ENCODE assay signal across 1 cellular context in the genomic region with DNA sequence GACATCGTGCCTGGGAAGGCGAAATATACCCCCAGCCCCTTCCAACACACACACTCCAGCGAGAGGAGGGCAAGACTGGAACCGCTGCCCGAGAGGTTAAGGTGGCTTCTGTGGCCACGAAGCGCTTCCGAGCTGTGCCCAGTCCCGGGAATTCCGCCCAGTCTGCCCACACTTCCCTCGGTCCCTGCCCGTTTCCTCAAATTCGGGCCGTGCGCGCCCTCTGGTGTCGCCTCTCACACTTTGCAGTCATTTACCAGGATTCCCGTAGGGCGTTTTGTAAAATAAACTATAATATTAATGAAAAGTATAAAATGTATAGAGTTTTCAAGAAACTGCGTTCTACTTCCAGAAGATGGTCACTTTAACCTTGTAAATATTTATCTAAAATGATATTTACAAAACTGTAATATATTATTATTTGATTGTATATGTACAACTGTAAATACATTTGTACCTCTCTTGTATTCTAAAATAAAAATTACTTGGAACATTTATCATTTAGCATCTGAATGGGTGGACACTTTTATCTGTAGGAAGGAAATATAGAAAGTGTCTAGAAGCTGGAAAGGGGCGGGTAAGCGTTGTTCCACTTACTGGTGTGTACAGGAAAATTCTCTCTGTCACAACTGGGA.
TF ChIP-seq lines count a peak whose summit lies in the region.

No MANE protein-coding gene starts in this region.

TF ChIP-seq in GM12878, 131 proteins besides CTCF, POLR2A, EP300 and RAD21 (continued from another document):
- TF ChIP-seq SPI1 (IDR thresholded peaks at IDR 0.05; ENCODE audit: borderline replicate concordance, insufficient read depth, low read depth, low read length) (peak; percentile 14; the same call in 1 of the 2 replicates), RUNX3 (IDR thresholded peaks at IDR 0.05; ENCODE audit: low read length) (no peak), SMC3 (IDR thresholded peaks at IDR 0.05; ENCODE audit: borderline replicate concordance, low read length) (peak; percentile 84), IKZF2 (IDR thresholded peaks at IDR 0.05) (peak in 1 of 2 experiments; percentile 42; a peak in 1 of 4 replicates), SIN3A (IDR thresholded peaks at IDR 0.05; ENCODE audit: low read depth, low read length) (no peak), SMAD5 (IDR thresholded peaks at IDR 0.05; ENCODE audit: low read depth) (no peak), SP1 (IDR thresholded peaks at IDR 0.05; ENCODE audit: low read depth, low read length) (no peak), SUZ12 (IDR thresholded peaks at IDR 0.05; ENCODE audit: unreplicated experiment) (no peak)
- TF ChIP-seq, protein P1, sequence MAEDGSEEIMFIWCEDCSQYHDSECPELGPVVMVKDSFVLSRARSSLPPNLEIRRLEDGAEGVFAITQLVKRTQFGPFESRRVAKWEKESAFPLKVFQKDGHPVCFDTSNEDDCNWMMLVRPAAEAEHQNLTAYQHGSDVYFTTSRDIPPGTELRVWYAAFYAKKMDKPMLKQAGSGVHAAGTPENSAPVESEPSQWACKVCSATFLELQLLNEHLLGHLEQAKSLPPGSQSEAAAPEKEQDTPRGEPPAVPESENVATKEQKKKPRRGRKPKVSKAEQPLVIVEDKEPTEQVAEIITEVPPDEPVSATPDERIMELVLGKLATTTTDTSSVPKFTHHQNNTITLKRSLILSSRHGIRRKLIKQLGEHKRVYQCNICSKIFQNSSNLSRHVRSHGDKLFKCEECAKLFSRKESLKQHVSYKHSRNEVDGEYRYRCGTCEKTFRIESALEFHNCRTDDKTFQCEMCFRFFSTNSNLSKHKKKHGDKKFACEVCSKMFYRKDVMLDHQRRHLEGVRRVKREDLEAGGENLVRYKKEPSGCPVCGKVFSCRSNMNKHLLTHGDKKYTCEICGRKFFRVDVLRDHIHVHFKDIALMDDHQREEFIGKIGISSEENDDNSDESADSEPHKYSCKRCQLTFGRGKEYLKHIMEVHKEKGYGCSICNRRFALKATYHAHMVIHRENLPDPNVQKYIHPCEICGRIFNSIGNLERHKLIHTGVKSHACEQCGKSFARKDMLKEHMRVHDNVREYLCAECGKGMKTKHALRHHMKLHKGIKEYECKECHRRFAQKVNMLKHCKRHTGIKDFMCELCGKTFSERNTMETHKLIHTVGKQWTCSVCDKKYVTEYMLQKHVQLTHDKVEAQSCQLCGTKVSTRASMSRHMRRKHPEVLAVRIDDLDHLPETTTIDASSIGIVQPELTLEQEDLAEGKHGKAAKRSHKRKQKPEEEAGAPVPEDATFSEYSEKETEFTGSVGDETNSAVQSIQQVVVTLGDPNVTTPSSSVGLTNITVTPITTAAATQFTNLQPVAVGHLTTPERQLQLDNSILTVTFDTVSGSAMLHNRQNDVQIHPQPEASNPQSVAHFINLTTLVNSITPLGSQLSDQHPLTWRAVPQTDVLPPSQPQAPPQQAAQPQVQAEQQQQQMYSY (CRISPR knock-in tag; IDR thresholded peaks at IDR 0.05) = no peak
